Comparison of ENCODE assay signal across 1 cellular context in the genomic region with DNA sequence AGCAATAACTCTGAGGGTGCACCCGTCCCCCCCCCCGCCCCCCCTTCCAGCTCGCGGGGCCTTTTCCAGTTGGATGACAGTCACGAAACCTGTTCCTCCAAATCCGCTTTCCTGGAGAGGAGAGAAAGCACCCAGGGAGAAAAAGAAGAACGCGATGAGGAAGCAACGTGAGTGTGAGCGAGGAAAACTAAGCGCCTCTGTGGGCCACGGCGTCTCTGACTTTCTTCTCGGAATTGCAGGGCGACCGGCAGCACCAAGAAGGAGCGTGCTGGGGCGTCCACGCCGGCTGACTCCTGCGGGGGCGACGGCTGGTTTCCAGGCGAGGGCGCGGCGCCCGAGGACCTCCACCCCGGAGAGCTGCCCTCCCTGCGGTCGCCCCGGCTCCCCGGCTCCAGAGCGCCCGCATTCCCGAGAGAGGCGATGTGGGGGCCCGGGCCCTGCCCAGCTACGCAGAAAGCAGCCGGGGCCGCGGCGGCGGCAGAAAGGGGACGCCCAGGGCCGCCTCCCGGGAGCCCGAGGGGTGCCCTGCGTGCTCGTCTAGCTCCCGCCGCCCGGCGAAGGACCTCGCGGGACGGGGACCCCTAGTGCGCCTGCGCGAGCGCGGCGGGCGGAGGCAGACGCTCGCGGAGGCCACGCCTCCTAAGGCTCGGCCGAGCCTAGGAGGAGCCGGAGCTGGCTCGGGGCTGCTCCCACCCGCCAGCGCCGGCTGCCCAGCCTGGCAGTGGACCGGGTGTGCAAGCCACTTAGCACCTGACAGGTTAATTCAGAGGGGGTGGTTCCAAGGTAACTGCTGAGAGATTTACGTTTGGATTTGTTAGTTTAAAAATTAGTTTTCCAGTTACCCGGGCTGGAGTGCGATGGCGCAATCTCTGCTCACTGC.
TF ChIP-seq lines count a peak whose summit lies in the region.

No MANE protein-coding gene starts in this region.

TF ChIP-seq in HepG2, 621 proteins besides CTCF, POLR2A, EP300 and RAD21 (continued from another document):
- TF ChIP-seq, protein P1, sequence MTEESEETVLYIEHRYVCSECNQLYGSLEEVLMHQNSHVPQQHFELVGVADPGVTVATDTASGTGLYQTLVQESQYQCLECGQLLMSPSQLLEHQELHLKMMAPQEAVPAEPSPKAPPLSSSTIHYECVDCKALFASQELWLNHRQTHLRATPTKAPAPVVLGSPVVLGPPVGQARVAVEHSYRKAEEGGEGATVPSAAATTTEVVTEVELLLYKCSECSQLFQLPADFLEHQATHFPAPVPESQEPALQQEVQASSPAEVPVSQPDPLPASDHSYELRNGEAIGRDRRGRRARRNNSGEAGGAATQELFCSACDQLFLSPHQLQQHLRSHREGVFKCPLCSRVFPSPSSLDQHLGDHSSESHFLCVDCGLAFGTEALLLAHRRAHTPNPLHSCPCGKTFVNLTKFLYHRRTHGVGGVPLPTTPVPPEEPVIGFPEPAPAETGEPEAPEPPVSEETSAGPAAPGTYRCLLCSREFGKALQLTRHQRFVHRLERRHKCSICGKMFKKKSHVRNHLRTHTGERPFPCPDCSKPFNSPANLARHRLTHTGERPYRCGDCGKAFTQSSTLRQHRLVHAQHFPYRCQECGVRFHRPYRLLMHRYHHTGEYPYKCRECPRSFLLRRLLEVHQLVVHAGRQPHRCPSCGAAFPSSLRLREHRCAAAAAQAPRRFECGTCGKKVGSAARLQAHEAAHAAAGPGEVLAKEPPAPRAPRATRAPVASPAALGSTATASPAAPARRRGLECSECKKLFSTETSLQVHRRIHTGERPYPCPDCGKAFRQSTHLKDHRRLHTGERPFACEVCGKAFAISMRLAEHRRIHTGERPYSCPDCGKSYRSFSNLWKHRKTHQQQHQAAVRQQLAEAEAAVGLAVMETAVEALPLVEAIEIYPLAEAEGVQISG (CRISPR knock-in tag; IDR thresholded peaks at IDR 0.05): 0 out of 2 replicates have a peak, but pooled peaks have one; percentile 55
- TF ChIP-seq ZNF136 (CRISPR knock-in tag; IDR thresholded peaks at IDR 0.05; ENCODE audit: low read depth) (no peak), ZMYM4 (CRISPR knock-in tag; IDR thresholded peaks at IDR 0.05) (peak; percentile 28; the same call in 1 of the 2 replicates), CENPX (CRISPR knock-in tag; IDR thresholded peaks at IDR 0.05) (no peak), ZNF644 (CRISPR knock-in tag; IDR thresholded peaks at IDR 0.05; ENCODE audit: low read depth) (no peak), TERF1 (CRISPR knock-in tag; IDR thresholded peaks at IDR 0.05) (no peak), KDM1A (CRISPR knock-in tag; IDR thresholded peaks at IDR 0.05) (no peak), ZNF558 (CRISPR knock-in tag; IDR thresholded peaks at IDR 0.05; ENCODE audit: borderline replicate concordance) (no peak), BRD4 (CRISPR knock-in tag; IDR thresholded peaks at IDR 0.05) (no peak), ADNP (CRISPR knock-in tag; IDR thresholded peaks at IDR 0.05) (no peak)
- TF ChIP-seq, protein P2, sequence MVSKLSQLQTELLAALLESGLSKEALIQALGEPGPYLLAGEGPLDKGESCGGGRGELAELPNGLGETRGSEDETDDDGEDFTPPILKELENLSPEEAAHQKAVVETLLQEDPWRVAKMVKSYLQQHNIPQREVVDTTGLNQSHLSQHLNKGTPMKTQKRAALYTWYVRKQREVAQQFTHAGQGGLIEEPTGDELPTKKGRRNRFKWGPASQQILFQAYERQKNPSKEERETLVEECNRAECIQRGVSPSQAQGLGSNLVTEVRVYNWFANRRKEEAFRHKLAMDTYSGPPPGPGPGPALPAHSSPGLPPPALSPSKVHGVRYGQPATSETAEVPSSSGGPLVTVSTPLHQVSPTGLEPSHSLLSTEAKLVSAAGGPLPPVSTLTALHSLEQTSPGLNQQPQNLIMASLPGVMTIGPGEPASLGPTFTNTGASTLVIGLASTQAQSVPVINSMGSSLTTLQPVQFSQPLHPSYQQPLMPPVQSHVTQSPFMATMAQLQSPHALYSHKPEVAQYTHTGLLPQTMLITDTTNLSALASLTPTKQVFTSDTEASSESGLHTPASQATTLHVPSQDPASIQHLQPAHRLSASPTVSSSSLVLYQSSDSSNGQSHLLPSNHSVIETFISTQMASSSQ (IDR thresholded peaks at IDR 0.05; ENCODE audit: low read depth): no peak
- TF ChIP-seq, protein P2 (CRISPR knock-in tag; IDR thresholded peaks at IDR 0.05; ENCODE audit: borderline replicate concordance): no peak
